Comparison of ENCODE assay signal across 8 cellular contexts in the genomic region with DNA sequence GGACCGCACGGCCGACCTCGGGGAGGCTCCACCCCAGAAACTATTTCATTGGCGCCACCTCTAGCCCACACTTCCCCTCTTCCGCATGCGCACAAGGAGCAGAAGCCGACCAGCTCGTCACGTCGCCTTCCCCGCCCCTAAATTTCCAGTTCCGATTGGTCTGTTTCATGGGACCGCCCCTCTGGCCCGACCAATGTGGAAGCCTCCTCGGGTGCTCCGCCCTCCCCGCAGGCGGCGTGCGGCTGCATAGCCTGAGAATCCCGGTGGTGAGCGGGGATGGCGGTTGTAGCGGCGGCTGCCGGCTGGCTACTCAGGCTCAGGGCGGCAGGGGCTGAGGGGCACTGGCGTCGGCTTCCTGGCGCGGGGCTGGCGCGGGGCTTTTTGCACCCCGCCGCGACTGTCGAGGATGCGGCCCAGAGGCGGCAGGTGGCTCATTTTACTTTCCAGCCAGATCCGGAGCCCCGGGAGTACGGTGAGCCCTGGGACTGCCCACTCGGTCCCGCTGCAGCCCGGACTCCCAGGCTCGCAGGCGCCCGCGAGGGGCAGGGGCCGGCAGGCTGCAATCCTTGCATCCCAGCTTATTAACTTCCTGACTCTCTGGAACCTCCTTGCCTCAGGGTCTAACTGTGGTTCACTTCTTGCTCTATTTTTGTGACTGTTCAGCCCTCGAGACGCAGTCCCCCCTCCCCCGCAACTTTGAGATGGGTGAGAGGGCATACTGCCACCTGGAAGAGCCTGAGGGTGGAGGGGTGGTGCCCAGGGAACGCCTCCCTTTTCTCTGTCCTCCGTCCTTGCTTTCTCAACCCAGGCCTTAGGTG. TPM values are rescaled to one million over a fixed set of nuclear protein-coding genes. Genes with fewer than 3 reads are reported as not detected.
A peak's percentile ranks its signal among the peaks of the same experiment; 100 is the strongest.
DNase-seq lines count a peak whose midpoint lies in the region; ATAC-seq and TF ChIP-seq lines count a peak whose summit lies in the region.

Gene BCKDHB (plus strand): TSS at position 254 of the 818 bp plus-strand sequence. CDS start 23 bp downstream, at position 277.

- peak within 1 kb of the TSS; percentile 68 for H3K27ac Mint-ChIP-seq in HFFc6
- H3K27ac Mint-ChIP-seq in activated naive CD4-positive, alpha-beta T cell treated with anti-CD3 and anti-CD28 coated beads, Interleukin-2, amount 10 ng/mL, durations not matched to agents 7 days and 5 days: peak within 1 kb of the TSS; percentile 90

- H3K4me3 Mint-ChIP-seq in HFFc6: peak within 1 kb of the TSS; percentile 93
- peak within 1 kb of the TSS; percentile 92 for H3K4me3 Mint-ChIP-seq in activated naive CD4-positive, alpha-beta T cell treated with anti-CD3 and anti-CD28 coated beads, Interleukin-2, amount 10 ng/mL, durations not matched to agents 7 days and 5 days

- H3K9me3 Mint-ChIP-seq in HFFc6: no peaks in the 10 kb centered on the region
- no peaks in the 10 kb centered on the region for H3K9me3 Mint-ChIP-seq in activated naive CD4-positive, alpha-beta T cell treated with anti-CD3 and anti-CD28 coated beads, Interleukin-2, amount 10 ng/mL, durations not matched to agents 7 days and 5 days

- WGBS in gastroesophageal sphincter (ENCODE audit: low coverage in 1 of 2), 2 donors: 0 to 2% methylated on average over 6 to 15 of the region's 56 CpGs

- H3K9ac ChIP-seq in SK-N-MC (ENCODE audit: insufficient read length): peak within 1 kb of the TSS; percentile 79

- H3K4me1 Mint-ChIP-seq in HFFc6 (ENCODE audit: low read depth): peaks cover 26% of the 10 kb centered on the region
- peaks cover 22% of the 10 kb centered on the region for H3K4me1 Mint-ChIP-seq in activated naive CD4-positive, alpha-beta T cell treated with anti-CD3 and anti-CD28 coated beads, Interleukin-2, amount 10 ng/mL, durations not matched to agents 7 days and 5 days

- peak; percentile 20; the same call in 1 of the 2 replicates for TF ChIP-seq CTCF in HFFc6 (IDR thresholded peaks at IDR 0.05)
- TF ChIP-seq CTCF in NB4 (IDR thresholded peaks at IDR 0.05; ENCODE audit: low read depth, low read length): no peak
- peak in 3 of 4 experiments; percentile 13 to 24 (median 15) for TF ChIP-seq CTCF in gastroesophageal sphincter (IDR thresholded peaks at IDR 0.05)
- TF ChIP-seq CTCF in neutrophil (IDR thresholded peaks at IDR 0.05): peak; percentile 37

- H3K27me3 Mint-ChIP-seq in HFFc6 (ENCODE audit: insufficient read depth): peaks cover 1% of the 10 kb centered on the region
- peaks cover 15% of the 10 kb centered on the region for H3K27me3 Mint-ChIP-seq in activated naive CD4-positive, alpha-beta T cell treated with anti-CD3 and anti-CD28 coated beads, Interleukin-2, amount 10 ng/mL, durations not matched to agents 7 days and 5 days

- H3K36me3 Mint-ChIP-seq in HFFc6 (ENCODE audit: low read depth): no peaks in the 10 kb centered on the region
- peaks cover 1% of the 10 kb centered on the region for H3K36me3 Mint-ChIP-seq in activated naive CD4-positive, alpha-beta T cell treated with anti-CD3 and anti-CD28 coated beads, Interleukin-2, amount 10 ng/mL, durations not matched to agents 7 days and 5 days

- peak; percentile 83 for TF ChIP-seq POLR2A in NB4 (IDR thresholded peaks at IDR 0.05; ENCODE audit: extremely low read depth, insufficient read length)
- TF ChIP-seq POLR2A in gastroesophageal sphincter (IDR thresholded peaks at IDR 0.05): peak; percentile 93 to 95

- H3K4me1 ChIP-seq in gastroesophageal sphincter: peaks cover 0 to 35% (median 0%) of the 10 kb centered on the region in 3 donors
- peaks cover 5 to 11% of the 10 kb centered on the region in 2 experiments for H3K4me1 ChIP-seq in neutrophil (ENCODE audit: control insufficient read depth in 1 of 2, insufficient read depth in 1 of 2, low read depth in 1 of 2, low read length in 1 of 2)

- DNase-seq in GM04503 (ENCODE audit: low read depth): peak; percentile 90
- peak; percentile 98 for DNase-seq in HFFc6
- DNase-seq in NB4 (ENCODE audit: low read depth): peak; percentile 99
- peak; percentile 82 for DNase-seq in SK-N-MC (ENCODE audit: low read depth, low spot score)
- peak; percentile 99 for DNase-seq in activated naive CD4-positive, alpha-beta T cell treated with anti-CD3 and anti-CD28 coated beads, Interleukin-2, amount 10 ng/mL, durations not matched to agents 7 days and 5 days
- DNase-seq in substantia nigra (lab: John Stamatoyannopoulos, UW): peak; percentile 85 to 99 (median 96)

- peak; percentile 99 for ATAC-seq in gastroesophageal sphincter

- H3K36me3 ChIP-seq in SK-N-MC (ENCODE audit: insufficient read depth, low read length) (no peaks in the 10 kb centered on the region), gastroesophageal sphincter (peaks cover 0 to 5% of the 10 kb centered on the region in 2 donors), neutrophil (no peaks in the 10 kb centered on the region)

- H3K27me3 ChIP-seq in gastroesophageal sphincter: no peaks in the 10 kb centered on the region
- H3K27me3 ChIP-seq in neutrophil: peaks cover 21% of the 10 kb centered on the region

- TF ChIP-seq EP300 in gastroesophageal sphincter (IDR thresholded peaks at IDR 0.05): peak; percentile 5

- no peak within 1 kb of the TSS; the same call in 1 of the 2 replicates for H3K27ac ChIP-seq in SK-N-MC
- peak within 1 kb of the TSS; percentile 86 to 98 (median 90) for H3K27ac ChIP-seq in gastroesophageal sphincter
- peak within 1 kb of the TSS; percentile 23 for H3K27ac ChIP-seq in neutrophil
- H3K27ac ChIP-seq in substantia nigra (ENCODE audit: low read depth, low read length, poor library complexity, severe bottlenecking): peak within 1 kb of the TSS; percentile 74

- CTCF ChIA-PET in activated naive CD4-positive, alpha-beta T cell treated with anti-CD3 and anti-CD28 coated beads, Interleukin-2, amount 10 ng/mL, durations not matched to agents 7 days and 5 days (lab: Charles Lee): interaction anchor here (1.1 kb wide), 1 partner anchor 157 kb away, joined by 3 read pairs; no protein-coding TSS in a partner anchor

- H3K9me3 ChIP-seq in SK-N-MC (ENCODE audit: low read depth, low read length) (no peaks in the 10 kb centered on the region), gastroesophageal sphincter (no peaks in the 10 kb centered on the region), neutrophil (no peaks in the 10 kb centered on the region)

- H3K4me3 ChIP-seq in NB4 (ENCODE audit: low read depth, low read length) (peak within 1 kb of the TSS; percentile 81), SK-N-MC (peak within 1 kb of the TSS; percentile 84), gastroesophageal sphincter (peak within 1 kb of the TSS; percentile 83 to 92), neutrophil (ENCODE audit: low read depth in 1 of 2, low read length in 1 of 2) (peak within 1 kb of the TSS; percentile 62 to 67)

RNA-seq across cellular contexts. Expression of gene BCKDHB, which starts in this region (rescaled TPM):
- total RNA-seq in HFFc6 (2021; fragmentation: NEBNext Ultra II Directional; extraction: Animal tissue kit (Norgen Biotek cat#: 25700)): 10 to 100 TPM; 16.7 to 20.2 (median 18.7) TPM
- total RNA-seq in gastroesophageal sphincter: 10 to 100 TPM; 12.0 to 32.4 (median 20.6) TPM
